1 cellular context compared by ENCODE assay signal in the genomic region with DNA sequence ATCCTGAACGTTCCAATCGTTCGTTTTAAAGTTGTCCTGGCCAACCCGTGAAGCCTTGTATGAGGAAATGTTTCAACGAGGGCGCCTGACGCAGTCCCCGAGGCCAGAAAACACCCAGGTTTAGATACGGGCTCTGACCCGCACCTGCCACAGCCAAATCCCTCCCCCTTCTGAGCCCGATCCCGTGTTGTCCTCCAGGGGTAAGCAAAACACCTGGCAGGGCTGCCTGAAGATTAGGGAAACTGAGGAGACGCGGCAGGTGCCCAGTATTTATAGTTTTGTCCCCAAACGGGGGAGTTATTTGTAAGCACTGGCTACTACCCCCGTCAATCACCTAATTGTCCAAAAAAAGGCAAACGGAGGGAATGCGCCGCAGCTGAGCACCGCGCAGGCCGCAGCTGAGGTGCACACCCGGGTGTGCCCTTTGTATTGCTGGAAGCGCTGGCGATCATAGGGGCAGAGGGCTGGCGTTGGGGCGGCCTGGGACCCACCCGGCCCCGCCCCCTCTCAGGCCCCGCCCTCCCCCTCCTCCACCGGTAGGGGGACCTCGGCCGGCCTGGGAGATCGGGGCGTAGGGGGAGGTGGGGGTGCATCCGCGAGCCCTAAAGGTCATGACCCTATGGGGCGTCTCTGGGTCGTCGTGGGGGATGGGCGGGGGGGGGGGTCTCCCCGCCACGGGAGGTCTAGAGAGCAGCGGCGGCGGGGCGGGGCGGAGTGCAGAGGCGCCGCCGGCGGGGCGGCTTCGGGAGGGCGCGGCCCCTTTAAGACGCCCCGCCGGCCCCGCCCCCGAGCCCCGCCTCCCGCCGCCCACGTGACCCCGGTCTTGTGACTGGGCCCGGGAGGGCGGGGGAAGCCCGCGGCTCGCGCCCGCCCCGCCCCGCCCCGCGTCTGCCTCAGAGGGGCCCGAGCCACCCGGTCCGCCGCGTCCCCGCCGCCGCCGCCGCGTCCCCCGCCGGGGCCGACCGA.
TF ChIP-seq lines count a peak whose summit lies in the region.

A gene with protein sequence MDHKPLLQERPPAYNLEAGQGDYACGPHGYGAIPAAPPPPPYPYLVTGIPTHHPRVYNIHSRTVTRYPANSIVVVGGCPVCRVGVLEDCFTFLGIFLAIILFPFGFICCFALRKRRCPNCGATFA (plus strand): TSS at position 896 of the 966 bp plus-strand sequence. CDS start 110 bp downstream, outside the sequence.

TF ChIP-seq in HepG2, 621 proteins besides CTCF, POLR2A, EP300 and RAD21 (continued from another document and continues in another):
- TF ChIP-seq, protein P1, sequence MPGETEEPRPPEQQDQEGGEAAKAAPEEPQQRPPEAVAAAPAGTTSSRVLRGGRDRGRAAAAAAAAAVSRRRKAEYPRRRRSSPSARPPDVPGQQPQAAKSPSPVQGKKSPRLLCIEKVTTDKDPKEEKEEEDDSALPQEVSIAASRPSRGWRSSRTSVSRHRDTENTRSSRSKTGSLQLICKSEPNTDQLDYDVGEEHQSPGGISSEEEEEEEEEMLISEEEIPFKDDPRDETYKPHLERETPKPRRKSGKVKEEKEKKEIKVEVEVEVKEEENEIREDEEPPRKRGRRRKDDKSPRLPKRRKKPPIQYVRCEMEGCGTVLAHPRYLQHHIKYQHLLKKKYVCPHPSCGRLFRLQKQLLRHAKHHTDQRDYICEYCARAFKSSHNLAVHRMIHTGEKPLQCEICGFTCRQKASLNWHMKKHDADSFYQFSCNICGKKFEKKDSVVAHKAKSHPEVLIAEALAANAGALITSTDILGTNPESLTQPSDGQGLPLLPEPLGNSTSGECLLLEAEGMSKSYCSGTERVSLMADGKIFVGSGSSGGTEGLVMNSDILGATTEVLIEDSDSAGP (CRISPR knock-in tag; IDR thresholded peaks at IDR 0.05; ENCODE audit: borderline replicate concordance), result peak; percentile 84
- peak; percentile 60; the same call in 1 of the 2 replicates for TF ChIP-seq TP53 (CRISPR knock-in tag; conservative IDR thresholded peaks at IDR 0.05)
- TF ChIP-seq HDAC2 (CRISPR knock-in tag; IDR thresholded peaks at IDR 0.05), result 0 out of 2 replicates have a peak, but pooled peaks have one; percentile 23
- peak; percentile 67 for TF ChIP-seq ZNF501 (CRISPR knock-in tag; IDR thresholded peaks at IDR 0.05)
- peak; percentile 39 for TF ChIP-seq ASH2L (IDR thresholded peaks at IDR 0.05; ENCODE audit: insufficient read length, low read depth, low read length)
- TF ChIP-seq FOXJ3 (CRISPR knock-in tag; IDR thresholded peaks at IDR 0.05; ENCODE audit: borderline replicate concordance), result no peak
- TF ChIP-seq ZNF431 (CRISPR knock-in tag; IDR thresholded peaks at IDR 0.05; ENCODE audit: borderline replicate concordance, low read depth), result no peak
- peak; percentile 61; the same call in 1 of the 2 replicates for TF ChIP-seq GATA4 (IDR thresholded peaks at IDR 0.05; ENCODE audit: borderline replicate concordance, low read depth)
- 0 out of 3 replicates have a peak, but pooled peaks have one; percentile 41 for TF ChIP-seq MXI1 (IDR thresholded peaks at IDR 0.05; ENCODE audit: borderline replicate concordance, low read depth, low read length)
- TF ChIP-seq, protein P2, sequence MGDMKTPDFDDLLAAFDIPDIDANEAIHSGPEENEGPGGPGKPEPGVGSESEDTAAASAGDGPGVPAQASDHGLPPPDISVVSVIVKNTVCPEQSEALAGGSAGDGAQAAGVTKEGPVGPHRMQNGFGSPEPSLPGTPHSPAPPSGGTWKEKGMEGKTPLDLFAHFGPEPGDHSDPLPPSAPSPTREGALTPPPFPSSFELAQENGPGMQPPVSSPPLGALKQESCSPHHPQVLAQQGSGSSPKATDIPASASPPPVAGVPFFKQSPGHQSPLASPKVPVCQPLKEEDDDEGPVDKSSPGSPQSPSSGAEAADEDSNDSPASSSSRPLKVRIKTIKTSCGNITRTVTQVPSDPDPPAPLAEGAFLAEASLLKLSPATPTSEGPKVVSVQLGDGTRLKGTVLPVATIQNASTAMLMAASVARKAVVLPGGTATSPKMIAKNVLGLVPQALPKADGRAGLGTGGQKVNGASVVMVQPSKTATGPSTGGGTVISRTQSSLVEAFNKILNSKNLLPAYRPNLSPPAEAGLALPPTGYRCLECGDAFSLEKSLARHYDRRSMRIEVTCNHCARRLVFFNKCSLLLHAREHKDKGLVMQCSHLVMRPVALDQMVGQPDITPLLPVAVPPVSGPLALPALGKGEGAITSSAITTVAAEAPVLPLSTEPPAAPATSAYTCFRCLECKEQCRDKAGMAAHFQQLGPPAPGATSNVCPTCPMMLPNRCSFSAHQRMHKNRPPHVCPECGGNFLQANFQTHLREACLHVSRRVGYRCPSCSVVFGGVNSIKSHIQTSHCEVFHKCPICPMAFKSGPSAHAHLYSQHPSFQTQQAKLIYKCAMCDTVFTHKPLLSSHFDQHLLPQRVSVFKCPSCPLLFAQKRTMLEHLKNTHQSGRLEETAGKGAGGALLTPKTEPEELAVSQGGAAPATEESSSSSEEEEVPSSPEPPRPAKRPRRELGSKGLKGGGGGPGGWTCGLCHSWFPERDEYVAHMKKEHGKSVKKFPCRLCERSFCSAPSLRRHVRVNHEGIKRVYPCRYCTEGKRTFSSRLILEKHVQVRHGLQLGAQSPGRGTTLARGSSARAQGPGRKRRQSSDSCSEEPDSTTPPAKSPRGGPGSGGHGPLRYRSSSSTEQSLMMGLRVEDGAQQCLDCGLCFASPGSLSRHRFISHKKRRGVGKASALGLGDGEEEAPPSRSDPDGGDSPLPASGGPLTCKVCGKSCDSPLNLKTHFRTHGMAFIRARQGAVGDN (CRISPR knock-in tag; IDR thresholded peaks at IDR 0.05), result peak; percentile 73
- TF ChIP-seq TGIF2 (CRISPR knock-in tag; IDR thresholded peaks at IDR 0.05), result peak; percentile 21; the same call in 1 of the 2 replicates
- no peak for TF ChIP-seq SMARCC2 (IDR thresholded peaks at IDR 0.05)
- TF ChIP-seq JUNB (CRISPR knock-in tag; IDR thresholded peaks at IDR 0.05; ENCODE audit: borderline replicate concordance), result no peak
- TF ChIP-seq SALL1 (CRISPR knock-in tag; IDR thresholded peaks at IDR 0.05), result peak; percentile 19; the same call in 1 of the 2 replicates
- TF ChIP-seq, protein P3, sequence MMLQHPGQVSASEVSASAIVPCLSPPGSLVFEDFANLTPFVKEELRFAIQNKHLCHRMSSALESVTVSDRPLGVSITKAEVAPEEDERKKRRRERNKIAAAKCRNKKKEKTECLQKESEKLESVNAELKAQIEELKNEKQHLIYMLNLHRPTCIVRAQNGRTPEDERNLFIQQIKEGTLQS (CRISPR knock-in tag; IDR thresholded peaks at IDR 0.05), result no peak
- TF ChIP-seq, protein P4, sequence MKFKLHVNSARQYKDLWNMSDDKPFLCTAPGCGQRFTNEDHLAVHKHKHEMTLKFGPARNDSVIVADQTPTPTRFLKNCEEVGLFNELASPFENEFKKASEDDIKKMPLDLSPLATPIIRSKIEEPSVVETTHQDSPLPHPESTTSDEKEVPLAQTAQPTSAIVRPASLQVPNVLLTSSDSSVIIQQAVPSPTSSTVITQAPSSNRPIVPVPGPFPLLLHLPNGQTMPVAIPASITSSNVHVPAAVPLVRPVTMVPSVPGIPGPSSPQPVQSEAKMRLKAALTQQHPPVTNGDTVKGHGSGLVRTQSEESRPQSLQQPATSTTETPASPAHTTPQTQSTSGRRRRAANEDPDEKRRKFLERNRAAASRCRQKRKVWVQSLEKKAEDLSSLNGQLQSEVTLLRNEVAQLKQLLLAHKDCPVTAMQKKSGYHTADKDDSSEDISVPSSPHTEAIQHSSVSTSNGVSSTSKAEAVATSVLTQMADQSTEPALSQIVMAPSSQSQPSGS (CRISPR knock-in tag; IDR thresholded peaks at IDR 0.05), result 0 out of 2 replicates have a peak, but pooled peaks have one; percentile 32
- TF ChIP-seq TCF12 (IDR thresholded peaks at IDR 0.05), result no peak
- no peak for TF ChIP-seq TCF12 (CRISPR knock-in tag; IDR thresholded peaks at IDR 0.05)
- TF ChIP-seq, protein P5, sequence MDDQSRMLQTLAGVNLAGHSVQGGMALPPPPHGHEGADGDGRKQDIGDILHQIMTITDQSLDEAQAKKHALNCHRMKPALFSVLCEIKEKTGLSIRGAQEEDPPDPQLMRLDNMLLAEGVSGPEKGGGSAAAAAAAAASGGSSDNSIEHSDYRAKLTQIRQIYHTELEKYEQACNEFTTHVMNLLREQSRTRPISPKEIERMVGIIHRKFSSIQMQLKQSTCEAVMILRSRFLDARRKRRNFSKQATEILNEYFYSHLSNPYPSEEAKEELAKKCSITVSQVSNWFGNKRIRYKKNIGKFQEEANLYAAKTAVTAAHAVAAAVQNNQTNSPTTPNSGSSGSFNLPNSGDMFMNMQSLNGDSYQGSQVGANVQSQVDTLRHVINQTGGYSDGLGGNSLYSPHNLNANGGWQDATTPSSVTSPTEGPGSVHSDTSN (CRISPR knock-in tag; IDR thresholded peaks at IDR 0.05; ENCODE audit: borderline replicate concordance), result no peak
- TF ChIP-seq, protein P6, sequence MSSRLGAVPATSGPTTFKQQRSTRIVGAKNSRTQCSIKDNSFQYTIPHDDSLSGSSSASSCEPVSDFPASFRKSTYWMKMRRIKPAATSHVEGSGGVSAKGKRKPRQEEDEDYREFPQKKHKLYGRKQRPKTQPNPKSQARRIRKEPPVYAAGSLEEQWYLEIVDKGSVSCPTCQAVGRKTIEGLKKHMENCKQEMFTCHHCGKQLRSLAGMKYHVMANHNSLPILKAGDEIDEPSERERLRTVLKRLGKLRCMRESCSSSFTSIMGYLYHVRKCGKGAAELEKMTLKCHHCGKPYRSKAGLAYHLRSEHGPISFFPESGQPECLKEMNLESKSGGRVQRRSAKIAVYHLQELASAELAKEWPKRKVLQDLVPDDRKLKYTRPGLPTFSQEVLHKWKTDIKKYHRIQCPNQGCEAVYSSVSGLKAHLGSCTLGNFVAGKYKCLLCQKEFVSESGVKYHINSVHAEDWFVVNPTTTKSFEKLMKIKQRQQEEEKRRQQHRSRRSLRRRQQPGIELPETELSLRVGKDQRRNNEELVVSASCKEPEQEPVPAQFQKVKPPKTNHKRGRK (CRISPR knock-in tag; IDR thresholded peaks at IDR 0.05), result no peak
- TF ChIP-seq, protein P7, sequence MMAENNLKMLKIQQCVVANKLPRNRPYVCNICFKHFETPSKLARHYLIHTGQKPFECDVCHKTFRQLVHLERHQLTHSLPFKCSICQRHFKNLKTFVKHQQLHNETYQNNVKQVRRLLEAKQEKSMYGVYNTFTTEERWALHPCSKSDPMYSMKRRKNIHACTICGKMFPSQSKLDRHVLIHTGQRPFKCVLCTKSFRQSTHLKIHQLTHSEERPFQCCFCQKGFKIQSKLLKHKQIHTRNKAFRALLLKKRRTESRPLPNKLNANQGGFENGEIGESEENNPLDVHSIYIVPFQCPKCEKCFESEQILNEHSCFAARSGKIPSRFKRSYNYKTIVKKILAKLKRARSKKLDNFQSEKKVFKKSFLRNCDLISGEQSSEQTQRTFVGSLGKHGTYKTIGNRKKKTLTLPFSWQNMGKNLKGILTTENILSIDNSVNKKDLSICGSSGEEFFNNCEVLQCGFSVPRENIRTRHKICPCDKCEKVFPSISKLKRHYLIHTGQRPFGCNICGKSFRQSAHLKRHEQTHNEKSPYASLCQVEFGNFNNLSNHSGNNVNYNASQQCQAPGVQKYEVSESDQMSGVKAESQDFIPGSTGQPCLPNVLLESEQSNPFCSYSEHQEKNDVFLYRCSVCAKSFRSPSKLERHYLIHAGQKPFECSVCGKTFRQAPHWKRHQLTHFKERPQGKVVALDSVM (CRISPR knock-in tag; IDR thresholded peaks at IDR 0.05), result no peak; the same call in 1 of the 2 replicates
- TF ChIP-seq NRL (CRISPR knock-in tag; IDR thresholded peaks at IDR 0.05; ENCODE audit: borderline replicate concordance), result peak; percentile 69; the same call in 1 of the 2 replicates
- TF ChIP-seq, protein P8, sequence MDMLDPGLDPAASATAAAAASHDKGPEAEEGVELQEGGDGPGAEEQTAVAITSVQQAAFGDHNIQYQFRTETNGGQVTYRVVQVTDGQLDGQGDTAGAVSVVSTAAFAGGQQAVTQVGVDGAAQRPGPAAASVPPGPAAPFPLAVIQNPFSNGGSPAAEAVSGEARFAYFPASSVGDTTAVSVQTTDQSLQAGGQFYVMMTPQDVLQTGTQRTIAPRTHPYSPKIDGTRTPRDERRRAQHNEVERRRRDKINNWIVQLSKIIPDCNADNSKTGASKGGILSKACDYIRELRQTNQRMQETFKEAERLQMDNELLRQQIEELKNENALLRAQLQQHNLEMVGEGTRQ (IDR thresholded peaks at IDR 0.05; ENCODE audit: low read depth, low read length), result no peak
- TF ChIP-seq, protein P8 (CRISPR knock-in tag; IDR thresholded peaks at IDR 0.05; ENCODE audit: borderline replicate concordance), result 0 out of 2 replicates have a peak, but pooled peaks have one; percentile 41
- TF ChIP-seq, protein P9, sequence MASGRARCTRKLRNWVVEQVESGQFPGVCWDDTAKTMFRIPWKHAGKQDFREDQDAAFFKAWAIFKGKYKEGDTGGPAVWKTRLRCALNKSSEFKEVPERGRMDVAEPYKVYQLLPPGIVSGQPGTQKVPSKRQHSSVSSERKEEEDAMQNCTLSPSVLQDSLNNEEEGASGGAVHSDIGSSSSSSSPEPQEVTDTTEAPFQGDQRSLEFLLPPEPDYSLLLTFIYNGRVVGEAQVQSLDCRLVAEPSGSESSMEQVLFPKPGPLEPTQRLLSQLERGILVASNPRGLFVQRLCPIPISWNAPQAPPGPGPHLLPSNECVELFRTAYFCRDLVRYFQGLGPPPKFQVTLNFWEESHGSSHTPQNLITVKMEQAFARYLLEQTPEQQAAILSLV (CRISPR knock-in tag; IDR thresholded peaks at IDR 0.05; ENCODE audit: borderline replicate concordance), result no peak
- peak; percentile 93 for TF ChIP-seq POLR2G (IDR thresholded peaks at IDR 0.05; ENCODE audit: low read depth, low read length)
- TF ChIP-seq, protein P10, sequence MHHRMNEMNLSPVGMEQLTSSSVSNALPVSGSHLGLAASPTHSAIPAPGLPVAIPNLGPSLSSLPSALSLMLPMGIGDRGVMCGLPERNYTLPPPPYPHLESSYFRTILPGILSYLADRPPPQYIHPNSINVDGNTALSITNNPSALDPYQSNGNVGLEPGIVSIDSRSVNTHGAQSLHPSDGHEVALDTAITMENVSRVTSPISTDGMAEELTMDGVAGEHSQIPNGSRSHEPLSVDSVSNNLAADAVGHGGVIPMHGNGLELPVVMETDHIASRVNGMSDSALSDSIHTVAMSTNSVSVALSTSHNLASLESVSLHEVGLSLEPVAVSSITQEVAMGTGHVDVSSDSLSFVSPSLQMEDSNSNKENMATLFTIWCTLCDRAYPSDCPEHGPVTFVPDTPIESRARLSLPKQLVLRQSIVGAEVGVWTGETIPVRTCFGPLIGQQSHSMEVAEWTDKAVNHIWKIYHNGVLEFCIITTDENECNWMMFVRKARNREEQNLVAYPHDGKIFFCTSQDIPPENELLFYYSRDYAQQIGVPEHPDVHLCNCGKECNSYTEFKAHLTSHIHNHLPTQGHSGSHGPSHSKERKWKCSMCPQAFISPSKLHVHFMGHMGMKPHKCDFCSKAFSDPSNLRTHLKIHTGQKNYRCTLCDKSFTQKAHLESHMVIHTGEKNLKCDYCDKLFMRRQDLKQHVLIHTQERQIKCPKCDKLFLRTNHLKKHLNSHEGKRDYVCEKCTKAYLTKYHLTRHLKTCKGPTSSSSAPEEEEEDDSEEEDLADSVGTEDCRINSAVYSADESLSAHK (CRISPR knock-in tag; IDR thresholded peaks at IDR 0.05; ENCODE audit: borderline replicate concordance), result no peak
